ENCODE assay signal across 8 cellular contexts in genomic region chr3:3196148-3196861, GRCh38. TPM values are rescaled to one million over a fixed set of nuclear protein-coding genes. Genes with fewer than 3 reads are reported as not detected.
DNase-seq lines count a peak whose midpoint lies in the region; ATAC-seq and TF ChIP-seq lines count a peak whose summit lies in the region.

No MANE protein-coding gene starts in this region.

- DNase-seq in NCI-H1417 (lab: John Stamatoyannopoulos, UW) = peak; percentile 3 to 53 (median 6)
- no peak for DNase-seq in NCI-H1417 treated with DMSO at 0.1 percent for 48 hours (lab: John Stamatoyannopoulos, UW)
- DNase-seq in osteoblast (ENCODE audit: insufficient read length, low spot score, missing footprints) = no peak
- DNase-seq in NCI-H446 treated with DMSO at 0.1 percent for 48 hours (lab: John Stamatoyannopoulos, UW) = no peak
- DNase-seq in NCI-H1436 treated with DMSO at 0.1 percent for 48 hours (lab: John Stamatoyannopoulos, UW) = no peak

- H3K4me2 ChIP-seq in KMS-11 = no peak overlapping the region
- H3K4me2 ChIP-seq in osteoblast (ENCODE audit: insufficient read depth, low read length) = no peak overlapping the region

- H3K79me2 ChIP-seq in KMS-11 (ENCODE audit: insufficient read depth, low read depth) = no peaks in the 10 kb centered on the region
- no peaks in the 10 kb centered on the region for H3K79me2 ChIP-seq in osteoblast (ENCODE audit: insufficient read depth, low read length)

- H3K9ac ChIP-seq in KMS-11 = no peak overlapping the region

- H3K9me3 ChIP-seq in osteoblast (ENCODE audit: low read depth, low read length) = no peaks in the 10 kb centered on the region

- peak; percentile 59 for TF ChIP-seq CTCF in KMS-11 (conservative IDR thresholded peaks at IDR 0.05; ENCODE audit: low read depth, low read length)
- TF ChIP-seq CTCF in brain (conservative IDR thresholded peaks at IDR 0.05) = peak; percentile 57 to 77
- peak; percentile 49 for TF ChIP-seq CTCF in osteoblast (IDR thresholded peaks at IDR 0.05; ENCODE audit: extremely low read depth, low read depth, low read length)

- H3K27me3 Mint-ChIP-seq in brain = peaks cover 11% of the 10 kb centered on the region

- H3K27ac Mint-ChIP-seq in brain = no peak overlapping the region

- no peaks in the 10 kb centered on the region for H3K9me3 Mint-ChIP-seq in brain

- H3K4me1 ChIP-seq in KMS-11 (ENCODE audit: low read depth, poor library complexity, severe bottlenecking) = peaks cover 9% of the 10 kb centered on the region
- H3K4me1 ChIP-seq in osteoblast (ENCODE audit: insufficient read depth, low read length) = no peaks in the 10 kb centered on the region

- no peak overlapping the region for H3K4me3 Mint-ChIP-seq in brain

- H4K20me1 ChIP-seq in KMS-11 (ENCODE audit: insufficient read depth) (no peaks in the 10 kb centered on the region), osteoblast (ENCODE audit: insufficient read depth, low read length) (no peaks in the 10 kb centered on the region)

- peaks cover 9% of the 10 kb centered on the region for H3K4me1 Mint-ChIP-seq in brain

- ATAC-seq in GM18867 (IDR thresholded peaks at IDR 0.05; ENCODE audit: unreplicated experiment) = no peak

- no peaks in the 10 kb centered on the region for H3K36me3 Mint-ChIP-seq in brain

- H2AFZ ChIP-seq in KMS-11 (ENCODE audit: low read depth) = no peak overlapping the region
- H2AFZ ChIP-seq in osteoblast (ENCODE audit: low read length) = no peak overlapping the region

- H3K36me3 ChIP-seq in KMS-11 (ENCODE audit: insufficient read depth) (no peaks in the 10 kb centered on the region), osteoblast (ENCODE audit: insufficient read depth, low read length) (no peaks in the 10 kb centered on the region)

- H3K27me3 ChIP-seq in KMS-11 (ENCODE audit: insufficient read depth, low read depth) (no peaks in the 10 kb centered on the region), osteoblast (ENCODE audit: insufficient read depth, low read length) (no peaks in the 10 kb centered on the region)

- H3K4me3 ChIP-seq in KMS-11 (IDR thresholded peaks at IDR 0.05; ENCODE audit: insufficient read depth, low read depth, low read length) = no peak overlapping the region
- no peak overlapping the region for H3K4me3 ChIP-seq in osteoblast (ENCODE audit: insufficient read depth, low read length)

- no peak overlapping the region for H3K27ac ChIP-seq in KMS-11
- H3K27ac ChIP-seq in osteoblast (ENCODE audit: low read depth, low read length) = no peak overlapping the region

RNA-seq across cellular contexts. Expression of gene CRBN, which starts 16.8 kb away (rescaled TPM):
- polyA plus RNA-seq in brain (ENCODE audit: insufficient read depth, low read depth, low replicate concordance) = 13.6 TPM
- 62.5 and 76.0 TPM in 2 replicates for total RNA-seq in osteoblast

Comparison
In these comparisons a context has a peak if more than half of its experiments do, and no peak if none do; other contexts are left out.
1. DNase-seq: peak in NCI-H1417 (3 of 3); none in NCI-H1417 treated with DMSO at 0.1 percent for 48 hours (single experiment), osteoblast (single experiment), NCI-H446 treated with DMSO at 0.1 percent for 48 hours (single experiment) and NCI-H1436 treated with DMSO at 0.1 percent for 48 hours (single experiment).
2. Peak in every context shown above with its lines, with median percentiles within 50 percentile points of each other: CTCF ChIP-seq.